Comparison of ENCODE assay signal across 9 cellular contexts in genomic region chr16:28188085-28188916, GRCh38. TPM values are rescaled to one million over a fixed set of nuclear protein-coding genes. Genes with fewer than 3 reads are reported as not detected.
DNase-seq lines count a peak whose midpoint lies in the region; ATAC-seq and TF ChIP-seq lines count a peak whose summit lies in the region.
"Had no signal": no experiment of that assay in that cellular context is flagged by ENCODE, and none has a peak within 500 bp of the region (broad histone marks: within the 10 kb centered on the region; RNA-seq: fewer than 3 reads in every experiment).

No MANE protein-coding gene starts in this region.

- no peaks in the 10 kb centered on the region for H3K9me3 Mint-ChIP-seq in natural killer cell

- intact Hi-C loops in natural killer cell (cut with micrococcal nuclease) = no loop called here

- peak overlapping the region; percentile 60 for H3K4me3 Mint-ChIP-seq in natural killer cell

- peak overlapping the region; percentile 94 to 96 for H3K27ac Mint-ChIP-seq in natural killer cell

- H3K36me3 Mint-ChIP-seq in natural killer cell = no peaks in the 10 kb centered on the region

- H3K27ac ChIP-seq in Peyer's patch = peak overlapping the region; percentile 47 to 78 (median 62)
- H3K27ac ChIP-seq: cardiac muscle cell had no signal

- H3K9me3 ChIP-seq in Peyer's patch = no peaks in the 10 kb centered on the region

- H3K4me1 ChIP-seq in Peyer's patch = peaks cover 0 to 37% (median 15%) of the 10 kb centered on the region in 4 donors

- H3K27me3 ChIP-seq in Peyer's patch = no peaks in the 10 kb centered on the region
- H3K27me3 ChIP-seq: cardiac muscle cell had no signal

- DNase-seq in Peyer's patch (no peak), natural killer cell (no peak), NCI-H526 (lab: John Stamatoyannopoulos, UW) (no peak), H4 (ENCODE audit: low spot score) (no peak), superior temporal gyrus (ENCODE audit: extremely low spot score) (no peak)

- no peak for TF ChIP-seq POLR2A in Peyer's patch (IDR thresholded peaks at IDR 0.05)

- peak overlapping the region in 1 of 4 donors; percentile 13 for H3K4me3 ChIP-seq in Peyer's patch
- H3K4me3 ChIP-seq: cardiac muscle cell had no signal

- peaks cover 79 to 89% of the 10 kb centered on the region in 2 donors for H3K4me1 Mint-ChIP-seq in natural killer cell

- no peaks in the 10 kb centered on the region for H3K27me3 Mint-ChIP-seq in natural killer cell (ENCODE audit: low read depth in 2 of 2)

- ATAC-seq in GM19023 (IDR thresholded peaks at IDR 0.05; ENCODE audit: unreplicated experiment) = peak; percentile 67
- peak; percentile 57 for ATAC-seq in HG02798 (IDR thresholded peaks at IDR 0.05; ENCODE audit: poor library complexity, unreplicated experiment)
- peak in 1 of 3 donors; percentile 31 for ATAC-seq in natural killer cell
- ATAC-seq in HG03045 (IDR thresholded peaks at IDR 0.05; ENCODE audit: unreplicated experiment) = no peak

- no peak for TF ChIP-seq CTCF in Peyer's patch (IDR thresholded peaks at IDR 0.05)
- no peak for TF ChIP-seq CTCF in natural killer cell (IDR thresholded peaks at IDR 0.05)

- no peaks in the 10 kb centered on the region for H3K36me3 ChIP-seq in Peyer's patch
- H3K36me3 ChIP-seq: cardiac muscle cell had no signal

RNA-seq across cellular contexts. Expression of gene XPO6, which starts 23.5 kb away (rescaled TPM):
- 100 to 1,000 TPM in 3 of 4 donors, 10 to 100 TPM in 1; 94.7 to 272 (median 130) TPM for total RNA-seq in Peyer's patch
- total RNA-seq in natural killer cell = 100 to 1,000 TPM; 233 to 321 (median 240) TPM
- total RNA-seq in H4 (2014; rRNA removed; shearing (Covaris generic)) = 46.8 and 54.2 TPM in 2 replicates
